In genomic region chr6:138651491-138651890, GRCh38 we compare ENCODE assay signal across 34 cellular contexts.
"Had no signal": no experiment of that assay in that cellular context is flagged by ENCODE, and none has a peak within 500 bp of the region (broad histone marks: within the 10 kb centered on the region; RNA-seq: fewer than 3 reads in every experiment).

No MANE protein-coding gene starts in this region.

- DNase-seq: Karpas-422, Kasumi-1, MG63, MM.1S, MV-4-11, NCI-H1048, NCI-H1092, NCI-H1092 treated with DMSO at 0.1 percent for 48 hours, NCI-H1105, NCI-H1105 treated with DMSO at 0.1 percent for 48 hours, NCI-H1417, NCI-H1417 treated with DMSO at 0.1 percent for 48 hours, NCI-H1436, NCI-H1436 treated with DMSO at 0.1 percent for 48 hours, NCI-H146, NCI-H1694, NCI-H1694 treated with DMSO at 0.1 percent for 48 hours, NCI-H187, NCI-H187 treated with DMSO at 0.1 percent for 48 hours, NCI-H1930, NCI-H2029, NCI-H2029 treated with DMSO at 0.1 percent for 48 hours, NCI-H2081, NCI-H2081 treated with DMSO at 0.1 percent for 48 hours, NCI-H2107, NCI-H2171, NCI-H2171 treated with DMSO at 0.1 percent for 48 hours, NCI-H2227 treated with DMSO at 0.1 percent for 48 hours, NCI-H226, NCI-H345, NCI-H446, NCI-H446 treated with DMSO at 0.1 percent for 48 hours, NCI-H510A, NCI-H510A treated with DMSO at 0.1 percent for 48 hours had no signal

- H3K36me3 ChIP-seq: MG63 had no signal

- H3K9me3 ChIP-seq: MG63 had no signal

- H3K4me3 ChIP-seq: MG63 had no signal

- H3K27me3 ChIP-seq: MG63 had no signal
